Comparison of ENCODE assay signal across 24 cellular contexts in genomic region chr7:10912077-10912476, GRCh38.
"Had no signal": no experiment of that assay in that cellular context is flagged by ENCODE, and none has a peak within 500 bp of the region (broad histone marks: within the 10 kb centered on the region; RNA-seq: fewer than 3 reads in every experiment).

No MANE protein-coding gene starts in this region.

- DNase-seq: colonic mucosa; cortex of kidney; dermis blood vessel endothelial cell; dorsolateral prefrontal cortex; effector CD4-positive, alpha-beta T cell; effector CD8-positive, alpha-beta T cell; effector memory CD4-positive, alpha-beta T cell; effector memory CD8-positive, alpha-beta T cell; endodermal cell; erythroblast; esophagus squamous epithelium; foreskin fibroblast; foreskin keratinocyte; foreskin melanocyte; gastrocnemius medialis; glutamatergic neuron; head of caudate nucleus; heart left ventricle; heart right ventricle had no signal

- H3K36me3 ChIP-seq: colonic mucosa, esophagus muscularis mucosa, esophagus squamous epithelium, gastrocnemius medialis, gastroesophageal sphincter, heart left ventricle, heart right ventricle had no signal

- H3K9me3 ChIP-seq: colonic mucosa, gastrocnemius medialis had no signal

- H3K4me1 ChIP-seq: colonic mucosa, esophagus muscularis mucosa, esophagus squamous epithelium, foreskin keratinocyte, gastrocnemius medialis, gastroesophageal sphincter, heart left ventricle, heart right ventricle had no signal

- H3K27ac ChIP-seq: colonic mucosa, coronary artery, dorsolateral prefrontal cortex, epithelial cell of prostate, esophagus muscularis mucosa, esophagus squamous epithelium, foreskin keratinocyte, gastrocnemius medialis, gastroesophageal sphincter, heart left ventricle, heart right ventricle had no signal

- ATAC-seq: effector memory CD8-positive, alpha-beta T cell; esophagus mucosa; foreskin keratinocyte; gastrocnemius medialis; gastroesophageal sphincter; heart left ventricle; heart right ventricle had no signal

- H3K4me3 ChIP-seq: colonic mucosa, coronary artery, dorsolateral prefrontal cortex, esophagus muscularis mucosa, esophagus squamous epithelium, gastrocnemius medialis, gastroesophageal sphincter, heart left ventricle, heart right ventricle had no signal
